Comparison of ENCODE assay signal across 19 cellular contexts in genomic region chr6:139766796-139767195, GRCh38.
"Had no signal": no experiment of that assay in that cellular context is flagged by ENCODE, and none has a peak within 500 bp of the region (broad histone marks: within the 10 kb centered on the region; RNA-seq: fewer than 3 reads in every experiment).

No MANE protein-coding gene starts in this region.

- H3K9me3 ChIP-seq: heart left ventricle, neutrophil, right atrium auricular region, testis, tibial nerve had no signal

- H3K4me3 Mint-ChIP-seq: endodermal cell; naive thymus-derived CD8-positive, alpha-beta T cell had no signal

- H3K36me3 ChIP-seq: heart left ventricle, neutrophil, right atrium auricular region, tibial nerve had no signal

- H3K27ac ChIP-seq: coronary artery, heart left ventricle, neutrophil, testis, tibial nerve had no signal

- H3K27me3 ChIP-seq: heart left ventricle, neutrophil, right atrium auricular region, testis, tibial nerve had no signal

- H3K4me3 ChIP-seq: coronary artery, heart left ventricle, lung, right atrium auricular region, testis, tibial nerve had no signal

- DNase-seq: effector CD4-positive, alpha-beta T cell; endodermal cell; erythroblast; foreskin melanocyte; heart left ventricle; hippocampal formation; left colon; left ventricle myocardium superior; mesenchymal stem cell; naive thymus-derived CD8-positive, alpha-beta T cell; small intestine; stimulated activated CD4-positive, alpha-beta T cell treated with anti-CD3 and anti-CD28 coated beads, Interleukin-12 subunit alpha, Interleukin-12 subunit beta, amount 100 ng/mL, for 4 hours; stimulated activated naive CD4-positive, alpha-beta T cell treated with Interleukin-2 at 50 U/mL for 16 hours; testis had no signal

- H3K27ac Mint-ChIP-seq: endodermal cell; naive thymus-derived CD8-positive, alpha-beta T cell had no signal

- H3K9me3 Mint-ChIP-seq: endodermal cell; naive thymus-derived CD8-positive, alpha-beta T cell had no signal

- ATAC-seq: heart left ventricle; left colon; left ventricle myocardium superior; naive thymus-derived CD8-positive, alpha-beta T cell had no signal
